Comparison of ENCODE assay signal across 10 cellular contexts in the genomic region with DNA sequence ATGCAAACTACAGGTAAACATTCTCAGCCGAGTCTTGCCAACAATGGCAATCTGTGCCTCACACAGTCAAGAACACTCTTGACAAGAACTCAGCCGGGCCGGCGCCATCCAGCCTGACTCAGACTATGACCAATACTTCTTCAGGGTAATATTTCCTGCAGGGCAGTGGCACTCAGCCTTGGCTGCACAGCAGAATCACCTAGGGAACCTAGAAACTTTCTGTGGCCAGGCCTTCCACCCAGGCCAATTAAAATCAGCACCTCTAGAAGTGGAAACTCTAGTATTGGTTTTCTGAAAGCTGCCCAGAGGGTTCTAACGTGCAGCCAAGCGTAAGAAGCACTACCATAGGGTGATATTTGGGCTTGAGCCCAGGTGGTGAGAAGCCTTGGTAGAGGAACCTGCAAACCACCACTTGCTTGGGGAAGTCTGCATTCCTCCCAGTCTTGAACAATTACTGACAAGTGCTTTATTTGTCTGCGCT.
A peak's percentile ranks its signal among the peaks of the same experiment; 100 is the strongest.
DNase-seq lines count a peak whose midpoint lies in the region; ATAC-seq and TF ChIP-seq lines count a peak whose summit lies in the region.
"Had no signal": no experiment of that assay in that cellular context is flagged by ENCODE, and none has a peak within 500 bp of the region (broad histone marks: within the 10 kb centered on the region; RNA-seq: fewer than 3 reads in every experiment).

No MANE protein-coding gene starts in this region.

- H3K4me3 Mint-ChIP-seq in natural killer cell treated with Interleukin-12 subunit alpha and Interleukin-12 subunit beta and Interleukin-15 and Interleukin-18, amount 100 ng/mL, for 72 hours = no peak overlapping the region
- H3K4me3 Mint-ChIP-seq in activated T-helper 1 cell treated with anti-CD3 and anti-CD28 coated beads, Interleukin-12 subunit alpha, Interleukin-12 subunit beta, Interleukin-2, Interleukin-4 antibody, amounts not matched to agents 30 ng/mL and 10 ng/mL and 1 ng/mL, durations not matched to agents 14 hours and 24 hours and 36 hours = no peak overlapping the region
- H3K4me3 Mint-ChIP-seq: central memory CD8-positive, alpha-beta T cell had no signal

- no peak for TF ChIP-seq CTCF in brain microvascular endothelial cell (IDR thresholded peaks at IDR 0.05; ENCODE audit: low read depth, low read length, missing control alignments)

- H3K27me3 ChIP-seq in brain microvascular endothelial cell (replicated peaks) = no peaks in the 10 kb centered on the region

- H3K4me3 ChIP-seq in brain microvascular endothelial cell (ENCODE audit: low read depth, low read length) = no peak overlapping the region
- H3K4me3 ChIP-seq: K562 had no signal

- in situ Hi-C loops in brain microvascular endothelial cell (cut with HindIII; ENCODE audit: low pct_ligation_motif_present, low sequenced_read_pairs) = loop anchor here (25.0 kb wide), 1 partner anchor 235 kb away; no protein-coding TSS in a partner anchor

- H3K27me3 Mint-ChIP-seq in natural killer cell treated with Interleukin-12 subunit alpha and Interleukin-12 subunit beta and Interleukin-15 and Interleukin-18, amount 100 ng/mL, for 72 hours = no peaks in the 10 kb centered on the region
- H3K27me3 Mint-ChIP-seq in activated T-helper 1 cell treated with anti-CD3 and anti-CD28 coated beads, Interleukin-12 subunit alpha, Interleukin-12 subunit beta, Interleukin-2, Interleukin-4 antibody, amounts not matched to agents 30 ng/mL and 10 ng/mL and 1 ng/mL, durations not matched to agents 14 hours and 24 hours and 36 hours (ENCODE audit: insufficient read depth) = no peaks in the 10 kb centered on the region
- H3K27me3 Mint-ChIP-seq: central memory CD8-positive, alpha-beta T cell had no signal

- H3K9me3 Mint-ChIP-seq in natural killer cell treated with Interleukin-12 subunit alpha and Interleukin-12 subunit beta and Interleukin-15 and Interleukin-18, amount 100 ng/mL, for 72 hours = no peaks in the 10 kb centered on the region
- H3K9me3 Mint-ChIP-seq in activated naive CD4-positive, alpha-beta T cell treated with anti-CD3 and anti-CD28 coated beads, Interleukin-2, amount 50 U/mL, for 72 hours = no peaks in the 10 kb centered on the region
- no peaks in the 10 kb centered on the region for H3K9me3 Mint-ChIP-seq in activated T-helper 1 cell treated with anti-CD3 and anti-CD28 coated beads, Interleukin-12 subunit alpha, Interleukin-12 subunit beta, Interleukin-2, Interleukin-4 antibody, amounts not matched to agents 30 ng/mL and 10 ng/mL and 1 ng/mL, durations not matched to agents 14 hours and 24 hours and 36 hours
- H3K9me3 Mint-ChIP-seq: central memory CD8-positive, alpha-beta T cell had no signal

- ATAC-seq in HG03469 (IDR thresholded peaks at IDR 0.05; ENCODE audit: unreplicated experiment) = peak; percentile 80
- no peak for ATAC-seq in natural killer cell treated with Interleukin-12 subunit alpha and Interleukin-12 subunit beta and Interleukin-15 and Interleukin-18, amount 100 ng/mL, for 72 hours
- no peak for ATAC-seq in activated naive CD4-positive, alpha-beta T cell treated with anti-CD3 and anti-CD28 coated beads, Interleukin-2, amount 50 U/mL, for 72 hours
- ATAC-seq: K562 had no signal

- peak; percentile 12 for DNase-seq in GM19240 (ENCODE audit: insufficient read length, low spot score)
- peak; percentile 69 for DNase-seq in brain microvascular endothelial cell
- DNase-seq in stromal cell of bone marrow (ENCODE audit: low read depth) = peak; percentile 28
- DNase-seq in natural killer cell treated with Interleukin-12 subunit alpha and Interleukin-12 subunit beta and Interleukin-15 and Interleukin-18, amount 100 ng/mL, for 72 hours (ENCODE audit: low spot score) = no peak
- no peak for DNase-seq in activated naive CD4-positive, alpha-beta T cell treated with anti-CD3 and anti-CD28 coated beads, Interleukin-2, amount 50 U/mL, for 72 hours (ENCODE audit: low spot score in 2 of 2)
- DNase-seq in AML-193 (lab: John Stamatoyannopoulos, UW) = no peak
- no peak for DNase-seq in activated T-helper 1 cell treated with anti-CD3 and anti-CD28 coated beads, Interleukin-12 subunit alpha, Interleukin-12 subunit beta, Interleukin-2, Interleukin-4 antibody, amounts not matched to agents 30 ng/mL and 10 ng/mL and 1 ng/mL, durations not matched to agents 14 hours and 24 hours and 36 hours (ENCODE audit: low spot score)

- no peaks in the 10 kb centered on the region for H3K36me3 ChIP-seq in brain microvascular endothelial cell (replicated peaks)

- intact Hi-C loops in activated T-helper 1 cell treated with anti-CD3 and anti-CD28 coated beads, Interleukin-12 subunit alpha, Interleukin-12 subunit beta, Interleukin-2, Interleukin-4 antibody, amounts not matched to agents 30 ng/mL and 10 ng/mL and 1 ng/mL, durations not matched to agents 14 hours and 24 hours and 36 hours (cut with micrococcal nuclease) = no loop called here

- H3K27ac ChIP-seq in brain microvascular endothelial cell = no peak overlapping the region

- H3K4me1 Mint-ChIP-seq in natural killer cell treated with Interleukin-12 subunit alpha and Interleukin-12 subunit beta and Interleukin-15 and Interleukin-18, amount 100 ng/mL, for 72 hours (ENCODE audit: low read depth in 2 of 2) = no peaks in the 10 kb centered on the region
- H3K4me1 Mint-ChIP-seq in activated T-helper 1 cell treated with anti-CD3 and anti-CD28 coated beads, Interleukin-12 subunit alpha, Interleukin-12 subunit beta, Interleukin-2, Interleukin-4 antibody, amounts not matched to agents 30 ng/mL and 10 ng/mL and 1 ng/mL, durations not matched to agents 14 hours and 24 hours and 36 hours (ENCODE audit: low read depth) = no peaks in the 10 kb centered on the region
- H3K4me1 Mint-ChIP-seq: central memory CD8-positive, alpha-beta T cell had no signal

- H3K27ac Mint-ChIP-seq in natural killer cell treated with Interleukin-12 subunit alpha and Interleukin-12 subunit beta and Interleukin-15 and Interleukin-18, amount 100 ng/mL, for 72 hours = no peak overlapping the region
- no peak overlapping the region for H3K27ac Mint-ChIP-seq in activated naive CD4-positive, alpha-beta T cell treated with anti-CD3 and anti-CD28 coated beads, Interleukin-2, amount 50 U/mL, for 72 hours
- no peak overlapping the region for H3K27ac Mint-ChIP-seq in activated T-helper 1 cell treated with anti-CD3 and anti-CD28 coated beads, Interleukin-12 subunit alpha, Interleukin-12 subunit beta, Interleukin-2, Interleukin-4 antibody, amounts not matched to agents 30 ng/mL and 10 ng/mL and 1 ng/mL, durations not matched to agents 14 hours and 24 hours and 36 hours

- peaks cover 5% of the 10 kb centered on the region for H3K36me3 Mint-ChIP-seq in natural killer cell treated with Interleukin-12 subunit alpha and Interleukin-12 subunit beta and Interleukin-15 and Interleukin-18, amount 100 ng/mL, for 72 hours
- H3K36me3 Mint-ChIP-seq in activated naive CD4-positive, alpha-beta T cell treated with anti-CD3 and anti-CD28 coated beads, Interleukin-2, amount 50 U/mL, for 72 hours = peaks cover 0 to 6% of the 10 kb centered on the region in 2 donors
- no peaks in the 10 kb centered on the region for H3K36me3 Mint-ChIP-seq in activated T-helper 1 cell treated with anti-CD3 and anti-CD28 coated beads, Interleukin-12 subunit alpha, Interleukin-12 subunit beta, Interleukin-2, Interleukin-4 antibody, amounts not matched to agents 30 ng/mL and 10 ng/mL and 1 ng/mL, durations not matched to agents 14 hours and 24 hours and 36 hours (ENCODE audit: low read depth)

Comparison
In these comparisons a context has a peak if more than half of its experiments do, and no peak if none do; other contexts are left out.
1. DNase-seq: peak in GM19240 (single experiment), brain microvascular endothelial cell (single experiment) and stromal cell of bone marrow (single experiment); none in natural killer cell treated with Interleukin-12 subunit alpha and Interleukin-12 subunit beta and Interleukin-15 and Interleukin-18, amount 100 ng/mL, for 72 hours (single experiment), activated naive CD4-positive, alpha-beta T cell treated with anti-CD3 and anti-CD28 coated beads, Interleukin-2, amount 50 U/mL, for 72 hours (0 of 2), AML-193 (0 of 2) and activated T-helper 1 cell treated with anti-CD3 and anti-CD28 coated beads, Interleukin-12 subunit alpha, Interleukin-12 subunit beta, Interleukin-2, Interleukin-4 antibody, amounts not matched to agents 30 ng/mL and 10 ng/mL and 1 ng/mL, durations not matched to agents 14 hours and 24 hours and 36 hours (single experiment).